Comparison of ENCODE assay signal across 8 cellular contexts in the genomic region with DNA sequence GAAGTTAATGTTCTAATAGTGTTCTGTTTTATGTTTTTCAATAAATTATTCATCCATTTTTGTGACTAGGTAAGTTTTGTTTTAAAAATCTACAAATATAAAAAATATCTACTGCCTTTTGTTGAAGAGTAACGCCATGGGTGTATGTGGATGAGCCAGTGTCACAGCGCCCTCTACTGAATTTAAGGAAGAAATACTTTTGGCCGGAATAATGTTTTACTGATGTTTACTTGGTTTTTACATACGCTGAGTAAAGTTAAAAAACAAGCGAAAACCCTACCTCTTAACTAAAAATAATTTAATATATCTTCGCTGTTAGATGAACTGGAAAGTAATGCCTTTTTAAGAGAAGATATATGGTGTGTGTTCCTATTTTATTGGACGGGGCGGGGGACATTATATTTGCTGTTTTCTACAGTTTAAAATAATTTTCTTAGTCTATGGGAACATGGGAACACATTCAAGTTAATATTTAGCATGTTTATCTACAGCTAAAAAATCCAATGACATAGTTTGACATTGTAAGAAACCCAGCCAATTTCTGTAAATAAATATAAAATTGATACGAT.
DNase-seq lines count a peak whose midpoint lies in the region; ATAC-seq and TF ChIP-seq lines count a peak whose summit lies in the region.

No MANE protein-coding gene starts in this region.

- H3K36me3 ChIP-seq in cardiac muscle cell (peaks cover 3% of the 10 kb centered on the region), GM23338 (ENCODE audit: insufficient read depth) (no peaks in the 10 kb centered on the region; the same call in 1 of the 2 replicates)

- DNase-seq in cardiac muscle cell (ENCODE audit: low read depth in 1 of 2, low spot score in 1 of 2) (peak; percentile 54 to 73), Right ventricle myocardium inferior (ENCODE audit: missing footprints) (no peak), GM23338 (ENCODE audit: low spot score) (peak; percentile 64), M059J (ENCODE audit: low read depth) (peak; percentile 23), T-helper 17 cell (no peak), fibroblast of peridontal ligament (ENCODE audit: extremely low read depth) (peak; percentile 67), osteocyte (ENCODE audit: extremely low spot score, unreplicated experiment) (no peak)
- no peak for DNase-seq in activated CD4-positive, CD25-positive, alpha-beta regulatory T cell (lab: John Stamatoyannopoulos, UW)

- peak overlapping the region; percentile 28; the same call in 1 of the 2 replicates for H2AFZ ChIP-seq in GM23338

- no peak overlapping the region for H3K4me2 ChIP-seq in GM23338

- peaks cover 9% of the 10 kb centered on the region; the same call in 2 of the 3 replicates for H3K4me1 Mint-ChIP-seq in GM23338
- H3K4me1 Mint-ChIP-seq in T-helper 17 cell = peaks cover 2% of the 10 kb centered on the region
- H3K4me1 Mint-ChIP-seq in osteocyte (ENCODE audit: unreplicated experiment) = peaks cover 17% of the 10 kb centered on the region

- no peak overlapping the region for H3K4me3 Mint-ChIP-seq in GM23338
- H3K4me3 Mint-ChIP-seq in T-helper 17 cell = no peak overlapping the region
- H3K4me3 Mint-ChIP-seq in osteocyte (ENCODE audit: unreplicated experiment) = no peak overlapping the region

- H3K36me3 Mint-ChIP-seq in GM23338 (ENCODE audit: low read depth) (no peaks in the 10 kb centered on the region; the same call in 2 of the 3 replicates), T-helper 17 cell (ENCODE audit: low read depth) (no peaks in the 10 kb centered on the region), osteocyte (ENCODE audit: unreplicated experiment) (peaks cover 5% of the 10 kb centered on the region)

- H3K4me3 ChIP-seq in cardiac muscle cell (no peak overlapping the region), GM23338 (no peak overlapping the region)

- H3K9me3 Mint-ChIP-seq in GM23338 (no peaks in the 10 kb centered on the region; the same call in 2 of the 3 replicates), osteocyte (ENCODE audit: unreplicated experiment) (no peaks in the 10 kb centered on the region)

- H3F3A ChIP-seq in GM23338 (replicated peaks; ENCODE audit: low read depth) = no peaks in the 10 kb centered on the region

- H3K27ac Mint-ChIP-seq in GM23338 (no peak overlapping the region), T-helper 17 cell (no peak overlapping the region), osteocyte (ENCODE audit: unreplicated experiment) (no peak overlapping the region)

- H3K4me1 ChIP-seq in cardiac muscle cell (ENCODE audit: low read depth) (no peaks in the 10 kb centered on the region), GM23338 (ENCODE audit: insufficient read depth) (0 out of 2 replicates have a peak, but pooled peaks cover 6% of the 10 kb centered on the region)

- no peak overlapping the region for H3K27ac ChIP-seq in cardiac muscle cell
- H3K27ac ChIP-seq in GM23338 (ENCODE audit: low read depth) = no peak overlapping the region

- intact Hi-C loops in Right ventricle myocardium inferior (cut with DNase I) = loop anchor here (1.0 to 5.0 kb wide), 2 partner anchors 108 to 334 kb away; no protein-coding TSS in a partner anchor

- H3K27me3 Mint-ChIP-seq in GM23338 (ENCODE audit: insufficient read depth, low read depth, poor library complexity) (no peaks in the 10 kb centered on the region), T-helper 17 cell (peaks cover 20% of the 10 kb centered on the region), osteocyte (ENCODE audit: unreplicated experiment) (no peaks in the 10 kb centered on the region)

- H3K27me3 ChIP-seq in cardiac muscle cell (no peaks in the 10 kb centered on the region), GM23338 (ENCODE audit: insufficient read depth) (no peaks in the 10 kb centered on the region)

- H3K79me2 ChIP-seq in GM23338 (replicated peaks; ENCODE audit: insufficient read depth) = no peaks in the 10 kb centered on the region

- no peak for ATAC-seq in Right ventricle myocardium inferior
- ATAC-seq in GM23338 = peak; percentile 68
- ATAC-seq in T-helper 17 cell = peak; percentile 73

- H4K20me1 ChIP-seq in GM23338 (replicated peaks; ENCODE audit: insufficient read depth) = no peaks in the 10 kb centered on the region

- TF ChIP-seq CTCF in cardiac muscle cell (IDR thresholded peaks at IDR 0.05; ENCODE audit: low read depth, low read length) (peak; percentile 69), GM23338 (conservative IDR thresholded peaks at IDR 0.05; ENCODE audit: low read depth in 2 of 2) (peak; percentile 82 to 97), osteocyte (IDR thresholded peaks at IDR 0.05) (peak; percentile 85)

- H3K9me3 ChIP-seq in cardiac muscle cell (ENCODE audit: low read depth) (no peaks in the 10 kb centered on the region), T-helper 17 cell (ENCODE audit: control insufficient read depth, low read length, poor library complexity, severe bottlenecking) (no peaks in the 10 kb centered on the region)

- H3K9me2 ChIP-seq in GM23338 (ENCODE audit: insufficient read depth) = no peaks in the 10 kb centered on the region

TF ChIP-seq in GM23338, 12 proteins besides CTCF, POLR2A, EP300 and RAD21 (continues in another document):
- TF ChIP-seq, protein P1, sequence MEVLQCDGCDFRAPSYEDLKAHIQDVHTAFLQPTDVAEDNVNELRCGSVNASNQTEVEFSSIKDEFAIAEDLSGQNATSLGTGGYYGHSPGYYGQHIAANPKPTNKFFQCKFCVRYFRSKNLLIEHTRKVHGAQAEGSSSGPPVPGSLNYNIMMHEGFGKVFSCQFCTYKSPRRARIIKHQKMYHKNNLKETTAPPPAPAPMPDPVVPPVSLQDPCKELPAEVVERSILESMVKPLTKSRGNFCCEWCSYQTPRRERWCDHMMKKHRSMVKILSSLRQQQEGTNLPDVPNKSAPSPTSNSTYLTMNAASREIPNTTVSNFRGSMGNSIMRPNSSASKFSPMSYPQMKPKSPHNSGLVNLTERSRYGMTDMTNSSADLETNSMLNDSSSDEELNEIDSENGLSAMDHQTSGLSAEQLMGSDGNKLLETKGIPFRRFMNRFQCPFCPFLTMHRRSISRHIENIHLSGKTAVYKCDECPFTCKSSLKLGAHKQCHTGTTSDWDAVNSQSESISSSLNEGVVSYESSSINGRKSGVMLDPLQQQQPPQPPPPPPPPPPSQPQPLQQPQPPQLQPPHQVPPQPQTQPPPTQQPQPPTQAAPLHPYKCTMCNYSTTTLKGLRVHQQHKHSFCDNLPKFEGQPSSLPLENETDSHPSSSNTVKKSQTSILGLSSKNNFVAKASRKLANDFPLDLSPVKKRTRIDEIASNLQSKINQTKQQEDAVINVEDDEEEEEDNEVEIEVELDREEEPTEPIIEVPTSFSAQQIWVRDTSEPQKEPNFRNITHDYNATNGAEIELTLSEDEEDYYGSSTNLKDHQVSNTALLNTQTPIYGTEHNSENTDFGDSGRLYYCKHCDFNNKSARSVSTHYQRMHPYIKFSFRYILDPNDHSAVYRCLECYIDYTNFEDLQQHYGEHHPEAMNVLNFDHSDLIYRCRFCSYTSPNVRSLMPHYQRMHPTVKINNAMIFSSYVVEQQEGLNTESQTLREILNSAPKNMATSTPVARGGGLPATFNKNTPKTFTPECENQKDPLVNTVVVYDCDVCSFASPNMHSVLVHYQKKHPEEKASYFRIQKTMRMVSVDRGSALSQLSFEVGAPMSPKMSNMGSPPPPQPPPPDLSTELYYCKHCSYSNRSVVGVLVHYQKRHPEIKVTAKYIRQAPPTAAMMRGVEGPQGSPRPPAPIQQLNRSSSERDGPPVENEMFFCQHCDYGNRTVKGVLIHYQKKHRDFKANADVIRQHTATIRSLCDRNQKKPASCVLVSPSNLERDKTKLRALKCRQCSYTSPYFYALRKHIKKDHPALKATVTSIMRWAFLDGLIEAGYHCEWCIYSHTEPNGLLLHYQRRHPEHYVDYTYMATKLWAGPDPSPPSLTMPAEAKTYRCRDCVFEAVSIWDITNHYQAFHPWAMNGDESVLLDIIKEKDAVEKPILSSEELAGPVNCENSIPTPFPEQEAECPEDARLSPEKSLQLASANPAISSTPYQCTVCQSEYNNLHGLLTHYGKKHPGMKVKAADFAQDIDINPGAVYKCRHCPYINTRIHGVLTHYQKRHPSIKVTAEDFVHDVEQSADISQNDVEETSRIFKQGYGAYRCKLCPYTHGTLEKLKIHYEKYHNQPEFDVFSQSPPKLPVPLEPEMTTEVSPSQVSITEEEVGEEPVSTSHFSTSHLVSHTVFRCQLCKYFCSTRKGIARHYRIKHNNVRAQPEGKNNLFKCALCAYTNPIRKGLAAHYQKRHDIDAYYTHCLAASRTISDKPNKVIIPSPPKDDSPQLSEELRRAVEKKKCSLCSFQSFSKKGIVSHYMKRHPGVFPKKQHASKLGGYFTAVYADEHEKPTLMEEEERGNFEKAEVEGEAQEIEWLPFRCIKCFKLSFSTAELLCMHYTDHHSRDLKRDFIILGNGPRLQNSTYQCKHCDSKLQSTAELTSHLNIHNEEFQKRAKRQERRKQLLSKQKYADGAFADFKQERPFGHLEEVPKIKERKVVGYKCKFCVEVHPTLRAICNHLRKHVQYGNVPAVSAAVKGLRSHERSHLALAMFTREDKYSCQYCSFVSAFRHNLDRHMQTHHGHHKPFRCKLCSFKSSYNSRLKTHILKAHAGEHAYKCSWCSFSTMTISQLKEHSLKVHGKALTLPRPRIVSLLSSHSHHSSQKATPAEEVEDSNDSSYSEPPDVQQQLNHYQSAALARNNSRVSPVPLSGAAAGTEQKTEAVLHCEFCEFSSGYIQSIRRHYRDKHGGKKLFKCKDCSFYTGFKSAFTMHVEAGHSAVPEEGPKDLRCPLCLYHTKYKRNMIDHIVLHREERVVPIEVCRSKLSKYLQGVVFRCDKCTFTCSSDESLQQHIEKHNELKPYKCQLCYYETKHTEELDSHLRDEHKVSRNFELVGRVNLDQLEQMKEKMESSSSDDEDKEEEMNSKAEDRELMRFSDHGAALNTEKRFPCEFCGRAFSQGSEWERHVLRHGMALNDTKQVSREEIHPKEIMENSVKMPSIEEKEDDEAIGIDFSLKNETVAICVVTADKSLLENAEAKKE (CRISPR knock-in tag; IDR thresholded peaks at IDR 0.05) = no peak

Comparison
In these comparisons a context has a peak if more than half of its experiments do, and no peak if none do; other contexts are left out.
1. DNase-seq: peak in cardiac muscle cell (2 of 2), GM23338 (single experiment), M059J (single experiment) and fibroblast of peridontal ligament (single experiment); none in Right ventricle myocardium inferior (single experiment), T-helper 17 cell (0 of 3), osteocyte (single experiment) and activated CD4-positive, CD25-positive, alpha-beta regulatory T cell (0 of 4).
2. Peak in every context shown above with its lines, with median percentiles within 50 percentile points of each other: CTCF ChIP-seq.